In the genomic region with DNA sequence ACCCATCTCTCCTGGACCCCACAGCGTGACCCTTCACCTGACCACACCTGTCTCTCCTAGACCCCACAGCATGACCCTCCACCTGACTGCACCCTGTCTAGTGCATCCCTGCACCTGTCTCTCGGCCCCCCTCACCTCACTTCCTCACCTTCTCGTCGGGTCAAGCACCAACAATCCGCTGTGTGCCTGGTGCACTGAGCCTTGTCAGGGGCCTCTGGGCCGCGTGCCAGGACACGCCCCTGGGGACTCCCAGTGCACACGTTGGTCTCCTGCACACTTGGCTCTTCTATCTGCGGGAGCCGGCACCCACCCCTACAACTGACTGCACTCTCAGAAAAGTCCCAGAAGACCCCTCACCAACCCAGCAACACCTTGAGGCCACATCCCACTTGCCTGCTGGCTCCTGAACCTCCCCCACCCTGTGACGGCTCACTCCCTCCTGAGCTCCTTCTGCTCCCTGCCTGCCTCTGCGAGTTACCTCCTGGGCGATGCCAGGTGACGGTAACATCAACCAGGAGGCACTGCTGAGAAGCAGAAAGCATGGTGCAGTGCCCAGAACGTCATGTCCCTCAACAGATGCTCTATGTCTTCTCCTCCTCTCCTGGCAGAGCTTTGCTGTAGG, we compare ENCODE assay signal across 10 cellular contexts.
DNase-seq lines count a peak whose midpoint lies in the region; ATAC-seq, FAIRE-seq and TF ChIP-seq lines count a peak whose summit lies in the region.
"Had no signal": no experiment of that assay in that cellular context is flagged by ENCODE, and none has a peak within 500 bp of the region (broad histone marks: within the 10 kb centered on the region; RNA-seq: fewer than 3 reads in every experiment).

No MANE protein-coding gene starts in this region.

- H3K9me3 Mint-ChIP-seq in brain (no peaks in the 10 kb centered on the region), progenitor cell of endocrine pancreas (ENCODE audit: low read depth) (no peaks in the 10 kb centered on the region)
- H3K9me3 Mint-ChIP-seq: activated naive CD4-positive, alpha-beta T cell treated with anti-CD3 and anti-CD28 coated beads for 36 hours had no signal

- H3K27ac Mint-ChIP-seq in brain: peak overlapping the region in 4 of 5 experiments; percentile 20 to 93 (median 72)
- H3K27ac Mint-ChIP-seq in progenitor cell of endocrine pancreas: peak overlapping the region; percentile 16
- H3K27ac Mint-ChIP-seq: activated naive CD4-positive, alpha-beta T cell treated with anti-CD3 and anti-CD28 coated beads for 36 hours had no signal

- no peak for ATAC-seq in HG02981 (IDR thresholded peaks at IDR 0.05; ENCODE audit: unreplicated experiment)
- ATAC-seq: stimulated activated naive CD8-positive, alpha-beta T cell treated with anti-CD3 and anti-CD28 coated beads, Interleukin-15, Interleukin-2, amounts not matched to agents 100 U/mL and 50 U/mL, for 24 hours had no signal

- H3K4me1 Mint-ChIP-seq in brain (peaks cover 79% of the 10 kb centered on the region), progenitor cell of endocrine pancreas (ENCODE audit: low read depth) (peaks cover 15% of the 10 kb centered on the region)

- no peak for TF ChIP-seq POLR2A in GM12891 (IDR thresholded peaks at IDR 0.05; ENCODE audit: low read depth, low read length)

- peaks cover 3% of the 10 kb centered on the region for H3K27me3 Mint-ChIP-seq in brain
- no peaks in the 10 kb centered on the region for H3K27me3 Mint-ChIP-seq in progenitor cell of endocrine pancreas

- DNase-seq in GM12891 (ENCODE audit: insufficient read length, low spot score) (no peak), NAMALWA (ENCODE audit: low spot score) (peak; percentile 84), progenitor cell of endocrine pancreas (ENCODE audit: low spot score, unreplicated experiment) (no peak), epidermal melanocyte (ENCODE audit: insufficient read length, low spot score) (no peak), ureter (ENCODE audit: low spot score) (no peak)
- DNase-seq: activated CD4-positive, alpha-beta T cell treated with anti-CD3 and anti-CD28 coated beads for 4 hours; activated naive CD4-positive, alpha-beta T cell treated with anti-CD3 and anti-CD28 coated beads for 36 hours; stimulated activated naive CD8-positive, alpha-beta T cell treated with anti-CD3 and anti-CD28 coated beads, Interleukin-15, Interleukin-2, amounts not matched to agents 100 U/mL and 50 U/mL, for 24 hours had no signal

- H3K4me3 Mint-ChIP-seq in brain (no peak overlapping the region), progenitor cell of endocrine pancreas (ENCODE audit: low read depth) (peak overlapping the region; percentile 5)
- H3K4me3 Mint-ChIP-seq: activated naive CD4-positive, alpha-beta T cell treated with anti-CD3 and anti-CD28 coated beads for 36 hours had no signal

- TF ChIP-seq CTCF in brain (conservative IDR thresholded peaks at IDR 0.05): no peak
- no peak for TF ChIP-seq CTCF in progenitor cell of endocrine pancreas (IDR thresholded peaks at IDR 0.05; ENCODE audit: unreplicated experiment)

- H3K36me3 Mint-ChIP-seq in brain (no peaks in the 10 kb centered on the region), progenitor cell of endocrine pancreas (ENCODE audit: insufficient read depth) (no peaks in the 10 kb centered on the region)

- peak; percentile 55 for FAIRE-seq in GM12891 (lab: Jason Lieb, UNC)

TF ChIP-seq in GM12891, 5 proteins besides CTCF, POLR2A, EP300 and RAD21:
- TF ChIP-seq TAF1 (IDR thresholded peaks at IDR 0.05; ENCODE audit: low read depth, low read length) (no peak), POLR2AphosphoS5 (IDR thresholded peaks at IDR 0.05; ENCODE audit: low read depth, low read length) (no peak), SPI1 (IDR thresholded peaks at IDR 0.05; ENCODE audit: low read depth, low read length) (no peak), POU2F2 (IDR thresholded peaks at IDR 0.05; ENCODE audit: low read depth, low read length) (no peak), PAX5 (IDR thresholded peaks at IDR 0.05; ENCODE audit: insufficient read depth, low read length, severe bottlenecking) (no peak)
